In the genomic region with DNA sequence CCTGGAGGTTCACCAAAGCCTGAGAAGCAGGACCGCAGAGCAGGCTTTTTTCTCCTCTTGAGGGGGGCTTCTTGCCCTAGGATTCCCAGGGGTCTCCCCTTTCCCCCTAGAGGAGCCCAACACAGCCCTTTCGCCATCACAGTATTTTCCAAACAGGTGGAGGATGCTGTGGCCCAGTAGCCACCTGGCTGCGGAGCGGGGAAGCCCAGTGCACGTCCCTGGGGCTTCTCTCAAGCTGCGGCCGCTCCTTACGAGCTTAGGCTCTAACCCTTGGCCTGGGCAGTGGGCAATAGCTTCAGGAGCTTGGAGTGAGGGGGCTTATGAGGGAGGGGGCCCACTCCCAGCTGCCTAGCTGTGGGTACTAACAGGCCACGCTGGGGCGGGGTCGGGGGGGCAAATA, we compare ENCODE assay signal across 16 cellular contexts. TPM values are rescaled to one million over a fixed set of nuclear protein-coding genes. Genes with fewer than 3 reads are reported as not detected.
"Had no signal": no experiment of that assay in that cellular context is flagged by ENCODE, and none has a peak within 500 bp of the region (broad histone marks: within the 10 kb centered on the region; RNA-seq: fewer than 3 reads in every experiment).

No MANE protein-coding gene starts in this region.

- ATAC-seq: natural killer cell treated with Interleukin-12 subunit alpha and Interleukin-12 subunit beta and Interleukin-15 and Interleukin-18, amount 100 ng/mL, for 72 hours; SK-N-SH treated with all-trans-retinoic acid at 6 μM for 48 hours; stimulated activated naive CD8-positive, alpha-beta T cell treated with anti-CD3 and anti-CD28 coated beads, Interleukin-15, amount 100 ng/mL, for 72 hours had no signal

- H3K27ac ChIP-seq: cardiac muscle cell, colonic mucosa, epithelial cell of prostate, prostate gland had no signal

- H3K4me1 ChIP-seq: prostate gland, sigmoid colon had no signal

- H3K36me3 ChIP-seq: cardiac muscle cell, colonic mucosa, prostate gland, sigmoid colon had no signal

- DNase-seq: activated CD4-positive, alpha-beta T cell treated with anti-CD3 and anti-CD28 coated beads, Interleukin-2, amount 10 ng/mL, durations not matched to agents 7 days and 5 days; activated CD4-positive, CD25-positive, alpha-beta regulatory T cell; activated CD8-positive, alpha-beta memory T cell treated with anti-CD3 and anti-CD28 coated beads for 24 hours; activated naive CD4-positive, alpha-beta T cell treated with anti-CD3 and anti-CD28 coated beads for 36 hours; colonic mucosa; effector CD4-positive, alpha-beta T cell; sigmoid colon; stimulated activated CD4-positive, alpha-beta T cell treated with anti-CD3 and anti-CD28 coated beads, Interleukin-4, amount 100 ng/mL, for 24 hours; stimulated activated naive CD8-positive, alpha-beta T cell treated with anti-CD3 and anti-CD28 coated beads, Interleukin-15, amount 100 ng/mL, for 72 hours had no signal

- H3K4me3 ChIP-seq: cardiac muscle cell, colonic mucosa, prostate gland, sigmoid colon had no signal

- H3K27me3 ChIP-seq: colonic mucosa, sigmoid colon had no signal

- H3K9me3 ChIP-seq: colonic mucosa, prostate gland, sigmoid colon had no signal

RNA-seq across cellular contexts. Expression of gene DLL4, which starts 11.6 kb away (rescaled TPM):
- total RNA-seq: activated CD4-positive, alpha-beta T cell treated with anti-CD3 and anti-CD28 coated beads, Interleukin-2, amount 10 ng/mL, durations not matched to agents 7 days and 5 days; T-helper 1 cell treated with Interleukin-12 subunit alpha and Interleukin-12 subunit beta and Interleukin-4 antibody, amounts not matched to agents 30 ng/mL and 1 ng/mL, for 36 hours had no signal
- polyA plus RNA-seq: cardiac muscle cell had no signal

RNA-seq across cellular contexts. Expression of gene RHOV, which starts 43.6 kb away (rescaled TPM):
- total RNA-seq: activated CD4-positive, alpha-beta T cell treated with anti-CD3 and anti-CD28 coated beads, Interleukin-2, amount 10 ng/mL, durations not matched to agents 7 days and 5 days; natural killer cell treated with Interleukin-12 subunit alpha and Interleukin-12 subunit beta and Interleukin-15 and Interleukin-18, amount 100 ng/mL, for 72 hours; omental fat pad; sigmoid colon had no signal
